15 cellular contexts compared by ENCODE assay signal in genomic region chr21:36509966-36510742, GRCh38. TPM values are rescaled to one million over a fixed set of nuclear protein-coding genes. Genes with fewer than 3 reads are reported as not detected.
A peak's percentile ranks its signal among the peaks of the same experiment; 100 is the strongest.
DNase-seq lines count a peak whose midpoint lies in the region; ATAC-seq and TF ChIP-seq lines count a peak whose summit lies in the region.
"Had no signal": no experiment of that assay in that cellular context is flagged by ENCODE, and none has a peak within 500 bp of the region (broad histone marks: within the 10 kb centered on the region; RNA-seq: fewer than 3 reads in every experiment).

No MANE protein-coding gene starts in this region.

- peak; percentile 22 for DNase-seq in activated effector memory CD4-positive, alpha-beta T cell treated with anti-CD3 and anti-CD28 coated beads, Interleukin-2, amount 50 U/mL, for 16 hours
- no peak for DNase-seq in activated effector memory CD4-positive, alpha-beta T cell treated with Interleukin-2 at 50 U/mL for 16 hours
- peak; percentile 85 to 88 for DNase-seq in breast epithelium (ENCODE audit: low spot score in 2 of 2)
- DNase-seq in lower lobe of right lung = peak; percentile 75
- peak; percentile 83 for DNase-seq in ureter (ENCODE audit: low spot score)
- no peak for DNase-seq in HAP-1 (ENCODE audit: low spot score in 2 of 2)
- no peak for DNase-seq in neural progenitor cell (ENCODE audit: low spot score)
- no peak for DNase-seq in NCI-H774 (lab: John Stamatoyannopoulos, UW)
- DNase-seq: aorta, erythroblast, heart right ventricle, NCI-H1105, small intestine, uterus had no signal

- no peaks in the 10 kb centered on the region for H4K20me1 ChIP-seq in neural progenitor cell (ENCODE audit: low read depth)

- no peak overlapping the region for H3K4me3 Mint-ChIP-seq in neural progenitor cell
- H3K4me3 Mint-ChIP-seq: stimulated activated effector memory CD8-positive, alpha-beta T cell treated with anti-CD3 and anti-CD28 coated beads, Interleukin-12 subunit alpha, Interleukin-12 subunit beta, amount 100 ng/mL, for 72 hours had no signal

- H3K36me3 ChIP-seq in breast epithelium (no peaks in the 10 kb centered on the region), lower lobe of right lung (no peaks in the 10 kb centered on the region), HAP-1 (replicated peaks) (no peaks in the 10 kb centered on the region), neural progenitor cell (no peaks in the 10 kb centered on the region)
- H3K36me3 ChIP-seq: heart right ventricle, uterus had no signal

- H3K4me3 ChIP-seq in breast epithelium (no peak overlapping the region), lower lobe of right lung (no peak overlapping the region), HAP-1 (no peak overlapping the region), neural progenitor cell (no peak overlapping the region)
- H3K4me3 ChIP-seq: heart right ventricle, uterus had no signal

- H3K27ac Mint-ChIP-seq in neural progenitor cell = no peak overlapping the region
- H3K27ac Mint-ChIP-seq: stimulated activated effector memory CD8-positive, alpha-beta T cell treated with anti-CD3 and anti-CD28 coated beads, Interleukin-12 subunit alpha, Interleukin-12 subunit beta, amount 100 ng/mL, for 72 hours had no signal

- no peak overlapping the region for H3K9ac ChIP-seq in neural progenitor cell

- H3K79me2 ChIP-seq in neural progenitor cell (ENCODE audit: low read depth) = no peaks in the 10 kb centered on the region

- H3K9me3 Mint-ChIP-seq in neural progenitor cell = peaks cover 3% of the 10 kb centered on the region
- H3K9me3 Mint-ChIP-seq: stimulated activated effector memory CD8-positive, alpha-beta T cell treated with anti-CD3 and anti-CD28 coated beads, Interleukin-12 subunit alpha, Interleukin-12 subunit beta, amount 100 ng/mL, for 72 hours had no signal

- H3F3A ChIP-seq in neural progenitor cell (ENCODE audit: low read depth) = no peaks in the 10 kb centered on the region

- H3K27me3 Mint-ChIP-seq in neural progenitor cell (ENCODE audit: insufficient read depth, low read depth) = peaks cover 11% of the 10 kb centered on the region

- no peak for TF ChIP-seq CTCF in breast epithelium (IDR thresholded peaks at IDR 0.05)
- TF ChIP-seq CTCF in lower lobe of right lung (IDR thresholded peaks at IDR 0.05) = no peak
- no peak for TF ChIP-seq CTCF in neural progenitor cell (IDR thresholded peaks at IDR 0.05)

- in situ Hi-C loops in HAP-1 (cut with MboI; ENCODE audit: low sequenced_read_pairs) = no loop called here

- H3K27ac ChIP-seq in breast epithelium (peak overlapping the region; percentile 88 to 90), lower lobe of right lung (no peak overlapping the region), neural progenitor cell (no peak overlapping the region)
- H3K27ac ChIP-seq: heart right ventricle, uterus had no signal

- H3K4me1 Mint-ChIP-seq in neural progenitor cell = peaks cover 4% of the 10 kb centered on the region
- H3K4me1 Mint-ChIP-seq: stimulated activated effector memory CD8-positive, alpha-beta T cell treated with anti-CD3 and anti-CD28 coated beads, Interleukin-12 subunit alpha, Interleukin-12 subunit beta, amount 100 ng/mL, for 72 hours had no signal

- no peak overlapping the region for H3K4me2 ChIP-seq in neural progenitor cell

- H3K36me3 Mint-ChIP-seq in neural progenitor cell = no peaks in the 10 kb centered on the region
- H3K36me3 Mint-ChIP-seq: stimulated activated effector memory CD8-positive, alpha-beta T cell treated with anti-CD3 and anti-CD28 coated beads, Interleukin-12 subunit alpha, Interleukin-12 subunit beta, amount 100 ng/mL, for 72 hours had no signal

- intact Hi-C loops in breast epithelium (cut with DNase I; ENCODE audit: low total_unique reads) = loop anchor here (10.0 kb wide), 1 partner anchor 235 kb away; no protein-coding TSS in a partner anchor
- intact Hi-C loops in lower lobe of right lung (cut with DNase I) = loop anchor here (10.0 kb wide), 1 partner anchor 415 kb away; no protein-coding TSS in a partner anchor

- H3K27me3 ChIP-seq in breast epithelium (no peaks in the 10 kb centered on the region), lower lobe of right lung (ENCODE audit: low read depth) (peaks cover 3% of the 10 kb centered on the region), HAP-1 (ENCODE audit: low read depth) (no peaks in the 10 kb centered on the region), neural progenitor cell (no peaks in the 10 kb centered on the region)
- H3K27me3 ChIP-seq: uterus had no signal

- peak; percentile 83 to 89 for ATAC-seq in lower lobe of right lung
- ATAC-seq: heart right ventricle; stimulated activated effector memory CD8-positive, alpha-beta T cell treated with anti-CD3 and anti-CD28 coated beads, Interleukin-12 subunit alpha, Interleukin-12 subunit beta, amount 100 ng/mL, for 72 hours had no signal

- H3K9me3 ChIP-seq in breast epithelium = no peaks in the 10 kb centered on the region
- H3K9me3 ChIP-seq in lower lobe of right lung = no peaks in the 10 kb centered on the region
- H3K9me3 ChIP-seq in HAP-1 = no peaks in the 10 kb centered on the region
- H3K9me3 ChIP-seq in neural progenitor cell (ENCODE audit: low read depth) = no peaks in the 10 kb centered on the region
- H3K9me3 ChIP-seq: heart right ventricle, uterus had no signal

- no peak for TF ChIP-seq POLR2A in breast epithelium (IDR thresholded peaks at IDR 0.05)

- no peak overlapping the region for H2AFZ ChIP-seq in neural progenitor cell (replicated peaks)

- H3K4me1 ChIP-seq in breast epithelium (peaks cover 0 to 19% of the 10 kb centered on the region in 2 donors), lower lobe of right lung (peaks cover 10% of the 10 kb centered on the region), HAP-1 (no peaks in the 10 kb centered on the region), neural progenitor cell (no peaks in the 10 kb centered on the region)
- H3K4me1 ChIP-seq: uterus had no signal

RNA-seq across cellular contexts. Expression of gene CLDN14, which starts 30.2 kb away (rescaled TPM):
- not detected for total RNA-seq in breast epithelium
- not detected for total RNA-seq in lower lobe of right lung
- not detected for total RNA-seq in ureter
- total RNA-seq in neural progenitor cell (ENCODE audit: low replicate concordance) = not detected in 2 replicates
- total RNA-seq: heart right ventricle, uterus had no signal

Comparison
In these comparisons a context has a peak if more than half of its experiments do, and no peak if none do; other contexts are left out.
1. DNase-seq: peak in activated effector memory CD4-positive, alpha-beta T cell treated with anti-CD3 and anti-CD28 coated beads, Interleukin-2, amount 50 U/mL, for 16 hours (single experiment), breast epithelium (2 of 2), lower lobe of right lung (single experiment) and ureter (single experiment); none in activated effector memory CD4-positive, alpha-beta T cell treated with Interleukin-2 at 50 U/mL for 16 hours (single experiment), HAP-1 (0 of 2), neural progenitor cell (single experiment) and NCI-H774 (single experiment).
2. H3K27ac ChIP-seq: peak in breast epithelium (2 of 2); none in lower lobe of right lung (single experiment) and neural progenitor cell (single experiment).